ENCODE assay signal across 8 cellular contexts in the genomic region with DNA sequence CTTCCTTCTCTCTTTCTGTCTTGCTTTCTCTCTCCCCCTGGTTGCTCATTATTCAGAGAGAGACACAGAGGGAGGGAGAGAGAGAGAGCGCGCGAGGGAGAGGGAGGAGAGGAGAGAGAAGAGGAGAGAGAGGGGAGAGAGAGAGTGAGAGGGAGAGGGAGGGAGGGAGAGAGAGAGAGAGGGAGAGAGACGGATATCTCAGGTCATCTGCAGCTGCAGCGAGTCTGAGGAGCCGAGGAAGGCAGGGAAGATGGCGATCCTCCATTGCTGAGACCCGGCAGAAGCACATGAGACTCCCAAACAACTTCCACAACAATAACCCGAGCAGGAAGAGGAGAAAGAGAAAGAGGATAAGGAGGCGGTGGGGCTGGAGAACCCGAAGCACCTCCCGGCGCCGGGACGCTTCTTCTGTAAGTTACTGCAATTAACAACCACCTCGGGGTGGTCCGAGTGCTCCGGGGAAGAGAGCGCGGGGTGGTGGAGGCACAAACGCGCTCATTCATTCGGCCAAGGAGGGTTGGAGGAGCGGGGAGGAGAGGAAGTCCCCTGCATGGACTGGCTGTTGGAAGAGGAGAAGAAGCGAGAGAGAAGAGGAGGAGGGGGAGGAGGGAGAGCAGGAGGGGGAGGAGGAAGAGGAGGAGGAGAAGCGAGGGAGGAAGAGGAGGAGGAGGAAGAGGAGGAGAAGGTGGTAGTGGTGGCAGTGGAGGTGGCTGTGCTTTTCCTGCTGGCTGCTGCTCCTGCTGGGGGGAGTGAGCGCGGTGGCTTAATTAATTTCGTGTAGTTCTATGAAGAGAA. TPM values are rescaled to one million over a fixed set of nuclear protein-coding genes. Genes with fewer than 3 reads are reported as not detected.
DNase-seq lines count a peak whose midpoint lies in the region; ATAC-seq, FAIRE-seq and TF ChIP-seq lines count a peak whose summit lies in the region.

A gene with protein sequence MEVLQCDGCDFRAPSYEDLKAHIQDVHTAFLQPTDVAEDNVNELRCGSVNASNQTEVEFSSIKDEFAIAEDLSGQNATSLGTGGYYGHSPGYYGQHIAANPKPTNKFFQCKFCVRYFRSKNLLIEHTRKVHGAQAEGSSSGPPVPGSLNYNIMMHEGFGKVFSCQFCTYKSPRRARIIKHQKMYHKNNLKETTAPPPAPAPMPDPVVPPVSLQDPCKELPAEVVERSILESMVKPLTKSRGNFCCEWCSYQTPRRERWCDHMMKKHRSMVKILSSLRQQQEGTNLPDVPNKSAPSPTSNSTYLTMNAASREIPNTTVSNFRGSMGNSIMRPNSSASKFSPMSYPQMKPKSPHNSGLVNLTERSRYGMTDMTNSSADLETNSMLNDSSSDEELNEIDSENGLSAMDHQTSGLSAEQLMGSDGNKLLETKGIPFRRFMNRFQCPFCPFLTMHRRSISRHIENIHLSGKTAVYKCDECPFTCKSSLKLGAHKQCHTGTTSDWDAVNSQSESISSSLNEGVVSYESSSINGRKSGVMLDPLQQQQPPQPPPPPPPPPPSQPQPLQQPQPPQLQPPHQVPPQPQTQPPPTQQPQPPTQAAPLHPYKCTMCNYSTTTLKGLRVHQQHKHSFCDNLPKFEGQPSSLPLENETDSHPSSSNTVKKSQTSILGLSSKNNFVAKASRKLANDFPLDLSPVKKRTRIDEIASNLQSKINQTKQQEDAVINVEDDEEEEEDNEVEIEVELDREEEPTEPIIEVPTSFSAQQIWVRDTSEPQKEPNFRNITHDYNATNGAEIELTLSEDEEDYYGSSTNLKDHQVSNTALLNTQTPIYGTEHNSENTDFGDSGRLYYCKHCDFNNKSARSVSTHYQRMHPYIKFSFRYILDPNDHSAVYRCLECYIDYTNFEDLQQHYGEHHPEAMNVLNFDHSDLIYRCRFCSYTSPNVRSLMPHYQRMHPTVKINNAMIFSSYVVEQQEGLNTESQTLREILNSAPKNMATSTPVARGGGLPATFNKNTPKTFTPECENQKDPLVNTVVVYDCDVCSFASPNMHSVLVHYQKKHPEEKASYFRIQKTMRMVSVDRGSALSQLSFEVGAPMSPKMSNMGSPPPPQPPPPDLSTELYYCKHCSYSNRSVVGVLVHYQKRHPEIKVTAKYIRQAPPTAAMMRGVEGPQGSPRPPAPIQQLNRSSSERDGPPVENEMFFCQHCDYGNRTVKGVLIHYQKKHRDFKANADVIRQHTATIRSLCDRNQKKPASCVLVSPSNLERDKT (N-terminal part only) (plus strand): TSS at position 221 of the 795 bp plus-strand sequence. CDS start 60,218 bp downstream, outside the sequence.

- peak within 1 kb of the TSS; percentile 19 for H3K4me3 Mint-ChIP-seq in activated T-helper 17 cell treated with anti-CD3 and anti-CD28 coated beads, Interleukin-2, amount 50 U/mL, for 72 hours
- peak within 1 kb of the TSS; percentile 93 for H3K4me3 Mint-ChIP-seq in neural crest cell

- no peak for FAIRE-seq in GM12892 (lab: Jason Lieb, UNC)

- no peak within 1 kb of the TSS for H3K27ac Mint-ChIP-seq in activated T-helper 17 cell treated with anti-CD3 and anti-CD28 coated beads, Interleukin-2, amount 50 U/mL, for 72 hours
- peak within 1 kb of the TSS; percentile 99 for H3K27ac Mint-ChIP-seq in neural crest cell (ENCODE audit: unreplicated experiment)

- ATAC-seq in activated T-helper 17 cell treated with anti-CD3 and anti-CD28 coated beads, Interleukin-2, amount 50 U/mL, for 72 hours (replicated peaks): no peak
- ATAC-seq in HG03097 (IDR thresholded peaks at IDR 0.05; ENCODE audit: low FRiP score, unreplicated experiment): no peak

- TF ChIP-seq CTCF in neural crest cell (conservative IDR thresholded peaks at IDR 0.05): no peak

- H3K4me1 Mint-ChIP-seq in activated T-helper 17 cell treated with anti-CD3 and anti-CD28 coated beads, Interleukin-2, amount 50 U/mL, for 72 hours: no peaks in the 10 kb centered on the region
- H3K4me1 Mint-ChIP-seq in neural crest cell: peaks cover 62% of the 10 kb centered on the region

- DNase-seq in EL (peak; percentile 74), NCI-H1105 (lab: John Stamatoyannopoulos, UW) (peak; percentile 54), globus pallidus (ENCODE audit: low spot score) (peak; percentile 79), neural crest cell (ENCODE audit: low read depth, low spot score) (peak; percentile 36), HT-29 (ENCODE audit: low spot score) (no peak), GM12892 (ENCODE audit: insufficient read length) (no peak)

- peaks cover 55% of the 10 kb centered on the region for H3K27me3 Mint-ChIP-seq in activated T-helper 17 cell treated with anti-CD3 and anti-CD28 coated beads, Interleukin-2, amount 50 U/mL, for 72 hours
- H3K27me3 Mint-ChIP-seq in neural crest cell (ENCODE audit: low read depth): peaks cover 10% of the 10 kb centered on the region

- H3K9me3 Mint-ChIP-seq in activated T-helper 17 cell treated with anti-CD3 and anti-CD28 coated beads, Interleukin-2, amount 50 U/mL, for 72 hours: peaks cover 5% of the 10 kb centered on the region
- peaks cover 2% of the 10 kb centered on the region for H3K9me3 Mint-ChIP-seq in neural crest cell

- TF ChIP-seq POLR2A in GM12892 (IDR thresholded peaks at IDR 0.05; ENCODE audit: low read depth, low read length): no peak

- peaks cover 9% of the 10 kb centered on the region for H3K36me3 Mint-ChIP-seq in activated T-helper 17 cell treated with anti-CD3 and anti-CD28 coated beads, Interleukin-2, amount 50 U/mL, for 72 hours (ENCODE audit: low read depth)
- peaks cover 22% of the 10 kb centered on the region for H3K36me3 Mint-ChIP-seq in neural crest cell (ENCODE audit: low read depth)

RNA-seq across cellular contexts. Expression of the gene that starts here (rescaled TPM):
- 1 to 10 TPM in 1 of 2 donors, under 1 TPM in 1; 0.67 to 2.6 TPM for total RNA-seq in activated T-helper 17 cell treated with anti-CD3 and anti-CD28 coated beads, Interleukin-2, amount 50 U/mL, for 72 hours
- 195 and 199 TPM in 2 replicates for total RNA-seq in neural crest cell
- 0.26 and 0.92 TPM in 2 replicates for total RNA-seq in HT-29 (2014; rRNA removed; shearing (Covaris generic))
- polyA plus RNA-seq in GM12892 (2012; ENCODE audit: missing spikeins): 0.42 TPM

Comparison
In these comparisons a context has a peak if more than half of its experiments do, and no peak if none do; other contexts are left out.
1. RNA of the gene that starts here (total RNA-seq): 195 to 199 TPM in neural crest cell; 0.67 to 2.6 TPM in activated T-helper 17 cell treated with anti-CD3 and anti-CD28 coated beads, Interleukin-2, amount 50 U/mL, for 72 hours and 0.26 to 0.92 TPM in HT-29; every median in the first group is over 10 times any median in the second.
2. DNase-seq: peak in EL (single experiment), NCI-H1105 (single experiment), globus pallidus (single experiment) and neural crest cell (single experiment); none in HT-29 (single experiment) and GM12892 (single experiment).